In genomic region chr6:154197176-154197850, GRCh38 we compare ENCODE assay signal across 13 cellular contexts.
DNase-seq lines count a peak whose midpoint lies in the region; ATAC-seq and TF ChIP-seq lines count a peak whose summit lies in the region.
"Had no signal": no experiment of that assay in that cellular context is flagged by ENCODE, and none has a peak within 500 bp of the region (broad histone marks: within the 10 kb centered on the region; RNA-seq: fewer than 3 reads in every experiment).

No MANE protein-coding gene starts in this region.

- POLR2A ChIA-PET in RWPE1 (lab: Yijun Ruan, JAX; ENCODE audit: low non-redundant PET), result no interaction called here

- ATAC-seq in GM21786 (IDR thresholded peaks at IDR 0.05; ENCODE audit: unreplicated experiment), result no peak

- CTCF ChIA-PET in RWPE1 (lab: Yijun Ruan, JAX), result interaction anchor here (0.7 kb wide), 1 partner anchor 195 kb away, joined by 3 read pairs; no protein-coding TSS in a partner anchor

- no peak overlapping the region for H3K27ac ChIP-seq in RWPE1

- DNase-seq in activated T-cell treated with anti-CD3 and anti-CD28 coated beads, Interleukin-2, amount 50 U/mL, for 24 hours, result no peak
- no peak for DNase-seq in activated T-cell treated with anti-CD3 and anti-CD28 coated beads, Interleukin-2, amount 50 U/mL, for 48 hours
- DNase-seq in RWPE1 (ENCODE audit: low spot score) (peak; percentile 13), fibroblast of peridontal ligament (ENCODE audit: extremely low read depth) (peak; percentile 97), NCI-H146 treated with DMSO at 0.1 percent for 48 hours (lab: John Stamatoyannopoulos, UW; ENCODE audit: unreplicated experiment) (no peak), cerebellar nuclear complex (lab: John Stamatoyannopoulos, UW) (no peak)
- DNase-seq: activated CD4-positive, alpha-beta T cell treated with anti-CD3 and anti-CD28 coated beads, Interleukin-2, amount 10 ng/mL, durations not matched to agents 24 days and 14 days; COR-L47; H9; NCI-H1694; nucleus accumbens had no signal

- H3K4me3 Mint-ChIP-seq in activated T-cell treated with anti-CD3 and anti-CD28 coated beads, Interleukin-2, amount 50 U/mL, for 24 hours, result peak overlapping the region; percentile 19
- H3K4me3 Mint-ChIP-seq in stimulated activated naive CD8-positive, alpha-beta T cell treated with anti-CD3 and anti-CD28 coated beads, Interleukin-15, Interleukin-2, amounts not matched to agents 100 ng/mL and 50 ng/mL, for 24 hours, result peak overlapping the region; percentile 12
- H3K4me3 Mint-ChIP-seq: activated CD4-positive, alpha-beta T cell treated with anti-CD3 and anti-CD28 coated beads, Interleukin-2, amount 10 ng/mL, durations not matched to agents 24 days and 14 days; H9 had no signal

- peaks cover 7% of the 10 kb centered on the region for H3K9me3 Mint-ChIP-seq in activated T-cell treated with anti-CD3 and anti-CD28 coated beads, Interleukin-2, amount 50 U/mL, for 24 hours
- peaks cover 8% of the 10 kb centered on the region for H3K9me3 Mint-ChIP-seq in stimulated activated naive CD8-positive, alpha-beta T cell treated with anti-CD3 and anti-CD28 coated beads, Interleukin-15, Interleukin-2, amounts not matched to agents 100 ng/mL and 50 ng/mL, for 24 hours

- H3K27ac Mint-ChIP-seq in activated T-cell treated with anti-CD3 and anti-CD28 coated beads, Interleukin-2, amount 50 U/mL, for 24 hours, result peak overlapping the region; percentile 63
- no peak overlapping the region for H3K27ac Mint-ChIP-seq in stimulated activated naive CD8-positive, alpha-beta T cell treated with anti-CD3 and anti-CD28 coated beads, Interleukin-15, Interleukin-2, amounts not matched to agents 100 ng/mL and 50 ng/mL, for 24 hours
- H3K27ac Mint-ChIP-seq: activated CD4-positive, alpha-beta T cell treated with anti-CD3 and anti-CD28 coated beads, Interleukin-2, amount 10 ng/mL, durations not matched to agents 24 days and 14 days; H9 had no signal

- H3K4me1 Mint-ChIP-seq in activated T-cell treated with anti-CD3 and anti-CD28 coated beads, Interleukin-2, amount 50 U/mL, for 24 hours (ENCODE audit: low read depth), result peaks cover 72% of the 10 kb centered on the region
- H3K4me1 Mint-ChIP-seq in stimulated activated naive CD8-positive, alpha-beta T cell treated with anti-CD3 and anti-CD28 coated beads, Interleukin-15, Interleukin-2, amounts not matched to agents 100 ng/mL and 50 ng/mL, for 24 hours (ENCODE audit: low read depth), result peaks cover 40% of the 10 kb centered on the region
- H3K4me1 Mint-ChIP-seq: H9 had no signal

- H3K36me3 Mint-ChIP-seq in activated T-cell treated with anti-CD3 and anti-CD28 coated beads, Interleukin-2, amount 50 U/mL, for 24 hours (ENCODE audit: low read depth), result peaks cover 82% of the 10 kb centered on the region
- H3K36me3 Mint-ChIP-seq in stimulated activated naive CD8-positive, alpha-beta T cell treated with anti-CD3 and anti-CD28 coated beads, Interleukin-15, Interleukin-2, amounts not matched to agents 100 ng/mL and 50 ng/mL, for 24 hours (ENCODE audit: low read depth), result peaks cover 54% of the 10 kb centered on the region

- TF ChIP-seq CTCF in RWPE1 (conservative IDR thresholded peaks at IDR 0.05; ENCODE audit: low read depth), result no peak

- H3K27me3 Mint-ChIP-seq in activated T-cell treated with anti-CD3 and anti-CD28 coated beads, Interleukin-2, amount 50 U/mL, for 24 hours, result no peaks in the 10 kb centered on the region
- H3K27me3 Mint-ChIP-seq in stimulated activated naive CD8-positive, alpha-beta T cell treated with anti-CD3 and anti-CD28 coated beads, Interleukin-15, Interleukin-2, amounts not matched to agents 100 ng/mL and 50 ng/mL, for 24 hours, result no peaks in the 10 kb centered on the region
- H3K27me3 Mint-ChIP-seq: activated CD4-positive, alpha-beta T cell treated with anti-CD3 and anti-CD28 coated beads, Interleukin-2, amount 10 ng/mL, durations not matched to agents 24 days and 14 days had no signal

Comparison
In these comparisons a context has a peak if more than half of its experiments do, and no peak if none do; other contexts are left out.
1. DNase-seq: peak in RWPE1 (single experiment) and fibroblast of peridontal ligament (single experiment); none in activated T-cell treated with anti-CD3 and anti-CD28 coated beads, Interleukin-2, amount 50 U/mL, for 24 hours (single experiment), activated T-cell treated with anti-CD3 and anti-CD28 coated beads, Interleukin-2, amount 50 U/mL, for 48 hours (0 of 2), NCI-H146 treated with DMSO at 0.1 percent for 48 hours (single experiment) and cerebellar nuclear complex (0 of 2).